ENCODE assay signal across 3 cellular contexts in the genomic region with DNA sequence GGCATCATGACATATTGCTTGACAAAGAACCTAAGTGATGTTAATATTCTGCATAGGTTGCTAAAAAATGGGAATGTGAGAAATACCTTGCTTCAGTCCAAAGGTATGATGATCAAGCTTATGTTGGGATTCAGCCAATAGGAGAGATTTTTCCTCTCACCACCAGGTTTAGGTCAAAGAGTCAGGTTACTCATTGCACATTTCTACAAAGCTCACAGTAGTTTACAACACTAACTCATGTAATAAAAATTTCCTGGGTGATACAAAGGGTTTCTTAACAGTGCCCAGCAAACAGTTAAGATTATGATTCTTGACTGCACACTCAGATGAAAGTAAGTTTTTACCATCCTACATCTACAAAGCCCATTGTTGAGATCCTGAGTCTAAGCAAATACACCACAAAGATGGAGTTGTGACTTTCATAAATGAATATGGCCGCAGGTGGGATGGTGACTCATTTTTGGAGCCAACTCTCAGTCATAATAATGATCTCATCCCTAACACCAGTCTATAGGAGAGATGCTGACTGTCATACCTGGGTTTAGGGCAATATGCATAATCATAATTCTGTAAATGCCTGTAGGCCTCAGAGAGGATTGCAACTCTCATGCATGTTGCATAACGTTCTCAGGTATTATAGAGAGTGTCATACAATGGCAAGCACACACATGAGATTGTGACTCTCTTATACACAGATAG. TPM values are rescaled to one million over a fixed set of nuclear protein-coding genes. Genes with fewer than 3 reads are reported as not detected.
"Had no signal": no experiment of that assay in that cellular context is flagged by ENCODE, and none has a peak within 500 bp of the region (broad histone marks: within the 10 kb centered on the region; RNA-seq: fewer than 3 reads in every experiment).

No MANE protein-coding gene starts in this region.

RNA-seq across cellular contexts. Expression of a gene that starts 10.6 kb away (rescaled TPM):
- total RNA-seq: K562, M059J, SK-MEL-5 had no signal
